In the genomic region with DNA sequence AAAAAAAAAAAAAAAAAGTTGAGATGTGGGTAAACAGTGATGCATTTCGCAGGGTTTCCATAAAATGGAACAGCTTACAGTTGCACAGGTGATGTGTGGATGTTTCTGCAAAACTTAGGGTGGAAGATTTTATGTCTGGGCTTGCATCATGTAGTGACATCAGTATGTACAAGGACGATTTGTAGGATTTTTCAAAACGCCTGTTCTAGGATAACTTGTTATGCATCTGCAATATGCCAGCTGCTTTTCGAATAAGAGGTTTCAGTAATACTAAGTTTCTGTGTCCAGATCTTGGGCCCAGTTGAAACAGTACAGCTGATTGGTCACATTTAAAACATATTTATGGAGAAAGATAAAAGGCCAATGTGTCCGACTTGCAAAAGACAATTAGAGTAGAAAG, we compare ENCODE assay signal across 8 cellular contexts. TPM values are rescaled to one million over a fixed set of nuclear protein-coding genes. Genes with fewer than 3 reads are reported as not detected.
DNase-seq lines count a peak whose midpoint lies in the region; ATAC-seq, FAIRE-seq and TF ChIP-seq lines count a peak whose summit lies in the region.

No MANE protein-coding gene starts in this region.

- H3K4me1 Mint-ChIP-seq in WTC11 = peaks cover 42% of the 10 kb centered on the region
- peaks cover 46% of the 10 kb centered on the region for H3K4me1 Mint-ChIP-seq in stimulated activated effector memory CD8-positive, alpha-beta T cell treated with anti-CD3 and anti-CD28 coated beads, Interleukin-12 subunit alpha, Interleukin-12 subunit beta, amount 100 ng/mL, for 72 hours

- CTCF ChIA-PET in WTC11 (lab: Charles Lee) = interaction anchor here (0.8 to 1.1 kb wide), 2 partner anchors 10 to 58 kb away, joined by 3 to 4 read pairs; no protein-coding TSS in a partner anchor

- peak overlapping the region; percentile 96 for H3K27ac Mint-ChIP-seq in WTC11
- H3K27ac Mint-ChIP-seq in stimulated activated effector memory CD8-positive, alpha-beta T cell treated with anti-CD3 and anti-CD28 coated beads, Interleukin-12 subunit alpha, Interleukin-12 subunit beta, amount 100 ng/mL, for 72 hours = peak overlapping the region; percentile 88

- H3K36me3 Mint-ChIP-seq in WTC11 = 0 out of 2 replicates have a peak, but pooled peaks cover 2% of the 10 kb centered on the region
- peaks cover 8% of the 10 kb centered on the region for H3K36me3 Mint-ChIP-seq in stimulated activated effector memory CD8-positive, alpha-beta T cell treated with anti-CD3 and anti-CD28 coated beads, Interleukin-12 subunit alpha, Interleukin-12 subunit beta, amount 100 ng/mL, for 72 hours

- POLR2A ChIA-PET in WTC11 (lab: Charles Lee) = interaction anchor here (0.8 to 1.5 kb wide), 3 partner anchors 31 to 252 kb away, joined by 3 to 5 read pairs (median 4); partner anchors contain the start of gene EPB41L5

- FAIRE-seq in H54 (lab: Jason Lieb, UNC) = peak; percentile 27

- no peak for TF ChIP-seq POLR2A in H54 (IDR thresholded peaks at IDR 0.05; ENCODE audit: low read depth, low read length)

- DNase-seq in AG08396 (ENCODE audit: low spot score) (peak; percentile 39), H54 (ENCODE audit: insufficient read length, low spot score) (no peak), WTC11 (ENCODE audit: low spot score) (no peak), hepatic stellate cell (ENCODE audit: low spot score) (peak; percentile 37), COR-L47 (lab: John Stamatoyannopoulos, UW) (no peak), SHP77 (lab: John Stamatoyannopoulos, UW) (no peak)
- DNase-seq in stimulated activated effector memory CD8-positive, alpha-beta T cell treated with anti-CD3 and anti-CD28 coated beads, Interleukin-12 subunit alpha, Interleukin-12 subunit beta, amount 100 ng/mL, for 72 hours (ENCODE audit: low spot score in 2 of 2) = no peak
- no peak for DNase-seq in effector CD8-positive, alpha-beta T cell (lab: John Stamatoyannopoulos, UW)

- no peaks in the 10 kb centered on the region for H3K9me3 Mint-ChIP-seq in WTC11
- no peaks in the 10 kb centered on the region for H3K9me3 Mint-ChIP-seq in stimulated activated effector memory CD8-positive, alpha-beta T cell treated with anti-CD3 and anti-CD28 coated beads, Interleukin-12 subunit alpha, Interleukin-12 subunit beta, amount 100 ng/mL, for 72 hours

- no peak for TF ChIP-seq CTCF in WTC11 (IDR thresholded peaks at IDR 0.05)

- ATAC-seq in WTC11 = no peak
- no peak for ATAC-seq in stimulated activated effector memory CD8-positive, alpha-beta T cell treated with anti-CD3 and anti-CD28 coated beads, Interleukin-12 subunit alpha, Interleukin-12 subunit beta, amount 100 ng/mL, for 72 hours

- H3K4me3 Mint-ChIP-seq in WTC11 = peak overlapping the region; percentile 96
- H3K4me3 Mint-ChIP-seq in stimulated activated effector memory CD8-positive, alpha-beta T cell treated with anti-CD3 and anti-CD28 coated beads, Interleukin-12 subunit alpha, Interleukin-12 subunit beta, amount 100 ng/mL, for 72 hours = peak overlapping the region; percentile 78

- H3K27me3 Mint-ChIP-seq in WTC11 (ENCODE audit: low read depth) = no peaks in the 10 kb centered on the region

TF ChIP-seq in WTC11, 78 proteins besides CTCF, POLR2A, EP300 and RAD21:
- peak; percentile 77 for TF ChIP-seq GABPB1 (CRISPR knock-in tag; IDR thresholded peaks at IDR 0.05)
- TF ChIP-seq, protein P1, sequence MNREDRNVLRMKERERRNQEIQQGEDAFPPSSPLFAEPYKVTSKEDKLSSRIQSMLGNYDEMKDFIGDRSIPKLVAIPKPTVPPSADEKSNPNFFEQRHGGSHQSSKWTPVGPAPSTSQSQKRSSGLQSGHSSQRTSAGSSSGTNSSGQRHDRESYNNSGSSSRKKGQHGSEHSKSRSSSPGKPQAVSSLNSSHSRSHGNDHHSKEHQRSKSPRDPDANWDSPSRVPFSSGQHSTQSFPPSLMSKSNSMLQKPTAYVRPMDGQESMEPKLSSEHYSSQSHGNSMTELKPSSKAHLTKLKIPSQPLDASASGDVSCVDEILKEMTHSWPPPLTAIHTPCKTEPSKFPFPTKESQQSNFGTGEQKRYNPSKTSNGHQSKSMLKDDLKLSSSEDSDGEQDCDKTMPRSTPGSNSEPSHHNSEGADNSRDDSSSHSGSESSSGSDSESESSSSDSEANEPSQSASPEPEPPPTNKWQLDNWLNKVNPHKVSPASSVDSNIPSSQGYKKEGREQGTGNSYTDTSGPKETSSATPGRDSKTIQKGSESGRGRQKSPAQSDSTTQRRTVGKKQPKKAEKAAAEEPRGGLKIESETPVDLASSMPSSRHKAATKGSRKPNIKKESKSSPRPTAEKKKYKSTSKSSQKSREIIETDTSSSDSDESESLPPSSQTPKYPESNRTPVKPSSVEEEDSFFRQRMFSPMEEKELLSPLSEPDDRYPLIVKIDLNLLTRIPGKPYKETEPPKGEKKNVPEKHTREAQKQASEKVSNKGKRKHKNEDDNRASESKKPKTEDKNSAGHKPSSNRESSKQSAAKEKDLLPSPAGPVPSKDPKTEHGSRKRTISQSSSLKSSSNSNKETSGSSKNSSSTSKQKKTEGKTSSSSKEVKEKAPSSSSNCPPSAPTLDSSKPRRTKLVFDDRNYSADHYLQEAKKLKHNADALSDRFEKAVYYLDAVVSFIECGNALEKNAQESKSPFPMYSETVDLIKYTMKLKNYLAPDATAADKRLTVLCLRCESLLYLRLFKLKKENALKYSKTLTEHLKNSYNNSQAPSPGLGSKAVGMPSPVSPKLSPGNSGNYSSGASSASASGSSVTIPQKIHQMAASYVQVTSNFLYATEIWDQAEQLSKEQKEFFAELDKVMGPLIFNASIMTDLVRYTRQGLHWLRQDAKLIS (CRISPR knock-in tag; IDR thresholded peaks at IDR 0.05; ENCODE audit: borderline replicate concordance) = no peak
TF ChIP-seq in WTC11: peak in this region for 1.

RNA-seq across cellular contexts. Expression of gene PTPN4, which starts 1.2 kb away (rescaled TPM):
- 79.4 to 85.8 TPM (median 79.7 TPM) in 3 replicates for total RNA-seq in WTC11 (2021)

Comparison
In these comparisons a context has a peak if more than half of its experiments do, and no peak if none do; other contexts are left out.
1. DNase-seq: peak in AG08396 (single experiment) and hepatic stellate cell (single experiment); none in H54 (single experiment), WTC11 (single experiment), stimulated activated effector memory CD8-positive, alpha-beta T cell treated with anti-CD3 and anti-CD28 coated beads, Interleukin-12 subunit alpha, Interleukin-12 subunit beta, amount 100 ng/mL, for 72 hours (0 of 2), effector CD8-positive, alpha-beta T cell (single experiment), COR-L47 (single experiment) and SHP77 (0 of 2).